ENCODE assay signal across 10 cellular contexts in genomic region chr13:40406405-40407138, GRCh38.
DNase-seq lines count a peak whose midpoint lies in the region; ATAC-seq lines count a peak whose summit lies in the region.
"Had no signal": no experiment of that assay in that cellular context is flagged by ENCODE, and none has a peak within 500 bp of the region (broad histone marks: within the 10 kb centered on the region; RNA-seq: fewer than 3 reads in every experiment).

No MANE protein-coding gene starts in this region.

- ATAC-seq in HG03520 (IDR thresholded peaks at IDR 0.05; ENCODE audit: unreplicated experiment) (no peak), HG02623 (IDR thresholded peaks at IDR 0.05; ENCODE audit: unreplicated experiment) (no peak), GM21528 (IDR thresholded peaks at IDR 0.05; ENCODE audit: low FRiP score, unreplicated experiment) (no peak)

- H3K9me3 ChIP-seq in muscle layer of duodenum (ENCODE audit: control insufficient read depth in 1 of 2, low read length in 2 of 2) = no peaks in the 10 kb centered on the region

- DNase-seq in AG08395 (ENCODE audit: low spot score) (peak; percentile 56), NCI-H226 (peak; percentile 77), epithelial cell of prostate (ENCODE audit: low read depth, low spot score) (peak; percentile 58), superior temporal gyrus (ENCODE audit: extremely low spot score) (no peak)
- DNase-seq: NCI-H2081 had no signal

- no peaks in the 10 kb centered on the region for H3K27me3 ChIP-seq in muscle layer of duodenum (ENCODE audit: low read depth, low read length)

- H3K4me1 ChIP-seq in muscle layer of duodenum (ENCODE audit: control insufficient read depth in 1 of 2, insufficient read depth in 2 of 2, low read length in 2 of 2) = peaks cover 16% of the 10 kb centered on the region in 2 donors

- no peak overlapping the region for H3K4me3 ChIP-seq in muscle layer of duodenum (ENCODE audit: low read depth in 1 of 2, low read length in 2 of 2)

- no peaks in the 10 kb centered on the region for H3K36me3 ChIP-seq in muscle layer of duodenum (ENCODE audit: control insufficient read depth in 1 of 2, insufficient read depth in 2 of 2, low read length in 2 of 2)

- H3K27ac ChIP-seq in epithelial cell of prostate = peak overlapping the region; percentile 68
- peak overlapping the region; percentile 58 for H3K27ac ChIP-seq in muscle layer of duodenum (ENCODE audit: low read length)
- H3K27ac ChIP-seq: VCaP had no signal
